ENCODE assay signal across 21 cellular contexts in genomic region chr19:30755581-30755980, GRCh38.
A peak's percentile ranks its signal among the peaks of the same experiment; 100 is the strongest.
DNase-seq lines count a peak whose midpoint lies in the region; FAIRE-seq and TF ChIP-seq lines count a peak whose summit lies in the region.
"Had no signal": no experiment of that assay in that cellular context is flagged by ENCODE, and none has a peak within 500 bp of the region (broad histone marks: within the 10 kb centered on the region; RNA-seq: fewer than 3 reads in every experiment).

No MANE protein-coding gene starts in this region.

- H3K27ac ChIP-seq in mammary epithelial cell (ENCODE audit: insufficient read depth, low read depth, low read length): no peak overlapping the region

- 75% methylated on average over 7 of the region's 7 CpGs for WGBS in mammary epithelial cell (ENCODE audit: low coverage, missing lambda C conversion rate)
- WGBS in lower leg skin, 2 donors: 94 to 96% methylated on average over 7 of the region's 7 CpGs

- no peak for TF ChIP-seq POLR2A in lower leg skin (IDR thresholded peaks at IDR 0.05)

- no peak overlapping the region for H3K4me2 ChIP-seq in mammary epithelial cell (ENCODE audit: insufficient read depth, low read depth, low read length)

- no peak overlapping the region for H3K9ac ChIP-seq in mammary epithelial cell (ENCODE audit: insufficient read depth, low read length)

- H3K27me3 ChIP-seq in mammary epithelial cell (ENCODE audit: insufficient read depth, low read length): no peaks in the 10 kb centered on the region

- H3K4me3 Mint-ChIP-seq in MCF 10A (ENCODE audit: unreplicated experiment): no peak overlapping the region
- H3K4me3 Mint-ChIP-seq: CD4-positive, alpha-beta memory T cell; HFFc6 had no signal

- in situ Hi-C loops in mammary epithelial cell (cut with MboI; ENCODE audit: low sequenced_read_pairs in 2 of 2): no loop called here

- TF ChIP-seq CTCF in mammary epithelial cell (conservative IDR thresholded peaks at IDR 0.05 in 1 of 2, IDR thresholded peaks at IDR 0.05 in 1 of 2; ENCODE audit: extremely low read depth in 1 of 2, insufficient read depth in 1 of 2, low read depth in 1 of 2, low read length in 2 of 2): no peak
- TF ChIP-seq CTCF in MCF 10A (IDR thresholded peaks at IDR 0.05; ENCODE audit: unreplicated experiment): no peak
- no peak for TF ChIP-seq CTCF in lower leg skin (IDR thresholded peaks at IDR 0.05)

- H4K20me1 ChIP-seq in mammary epithelial cell (ENCODE audit: insufficient read depth, low read length): no peaks in the 10 kb centered on the region

- intact Hi-C loops in mammary epithelial cell (cut with micrococcal nuclease): no loop called here
- intact Hi-C loops in MCF 10A (cut with micrococcal nuclease): no loop called here
- intact Hi-C loops in lower leg skin (cut with DNase I; ENCODE audit: low total_unique reads): no loop called here

- no peaks in the 10 kb centered on the region for H3K4me1 Mint-ChIP-seq in MCF 10A (ENCODE audit: insufficient read depth, unreplicated experiment)
- H3K4me1 Mint-ChIP-seq: CD4-positive, alpha-beta memory T cell had no signal

- H3K4me1 ChIP-seq in mammary epithelial cell (ENCODE audit: insufficient read depth, low read length): no peaks in the 10 kb centered on the region
- H3K4me1 ChIP-seq: Caco-2, HAP-1 had no signal

- H3K9me3 Mint-ChIP-seq in MCF 10A (ENCODE audit: unreplicated experiment): peaks cover 40% of the 10 kb centered on the region

- H3K4me3 ChIP-seq in mammary epithelial cell (replicated peaks in 1 of 3; ENCODE audit: insufficient read depth in 1 of 3, low read depth in 2 of 3, low read length in 3 of 3) (no peak overlapping the region), lower leg skin (ENCODE audit: low read depth, poor library complexity, severe bottlenecking) (no peak overlapping the region)
- H3K4me3 ChIP-seq: GM12878, HAP-1 had no signal

- no peaks in the 10 kb centered on the region for H3K36me3 ChIP-seq in mammary epithelial cell (ENCODE audit: insufficient read depth, low read length)
- H3K36me3 ChIP-seq: HAP-1 had no signal

- H3K27ac Mint-ChIP-seq in MCF 10A (ENCODE audit: low read depth, unreplicated experiment): no peak overlapping the region
- H3K27ac Mint-ChIP-seq: HFFc6 had no signal

- no peak overlapping the region for H2AFZ ChIP-seq in mammary epithelial cell (ENCODE audit: low read depth, low read length)

- H3K36me3 Mint-ChIP-seq in MCF 10A (ENCODE audit: insufficient read depth, unreplicated experiment): no peaks in the 10 kb centered on the region
- H3K36me3 Mint-ChIP-seq: CD4-positive, alpha-beta memory T cell had no signal

- POLR2A ChIA-PET in MCF 10A (lab: Yijun Ruan, JAX): no interaction called here

- DNase-seq in mammary epithelial cell: peak; percentile 3
- DNase-seq in MCF 10A (ENCODE audit: unreplicated experiment): no peak
- DNase-seq in RPMI7951 (ENCODE audit: low read depth): peak; percentile 4
- DNase-seq in mucosa of gallbladder (ENCODE audit: low spot score): peak; percentile 1
- DNase-seq in urothelium cell line (ENCODE audit: low spot score): peak; percentile 14
- no peak for DNase-seq in COLO829 (ENCODE audit: low spot score)
- DNase-seq in hippocampal formation (lab: John Stamatoyannopoulos, UW): no peak
- DNase-seq in lower leg skin (ENCODE audit: low spot score in 2 of 2): no peak
- DNase-seq: 8988T; C1 segment of cervical spinal cord; Caco-2; CD4-positive, alpha-beta memory T cell; DMS153; DND-41; GOT3; HFFc6 had no signal

- peaks cover 11% of the 10 kb centered on the region for H3K9me3 ChIP-seq in mammary epithelial cell (replicated peaks; ENCODE audit: insufficient read depth, low read length)
- H3K9me3 ChIP-seq: Caco-2, HAP-1 had no signal

- BruUV-seq in mammary epithelial cell (replicated peaks; lab: Mats Ljungman, UMichigan): no TSS peak
- BruUV-seq in MCF 10A (replicated peaks; lab: Mats Ljungman, UMichigan): no TSS peak

- no peak for FAIRE-seq in urothelium cell line (lab: Jason Lieb, UNC)
- FAIRE-seq: G401.6, GM12878, GM18507, H54 had no signal

- H3K27me3 Mint-ChIP-seq in MCF 10A (ENCODE audit: insufficient read depth, unreplicated experiment): no peaks in the 10 kb centered on the region

- no peaks in the 10 kb centered on the region for H3K79me2 ChIP-seq in mammary epithelial cell (ENCODE audit: insufficient read depth, low read length)

- CTCF ChIA-PET in mammary epithelial cell (lab: Charles Lee; ENCODE audit: low non-redundant PET) (no interaction called here), MCF 10A (lab: Yijun Ruan, JAX) (no interaction called here)

- dilution Hi-C loops in mammary epithelial cell (cut with HindIII; ENCODE audit: low sequenced_read_pairs): no loop called here

Comparison
In these comparisons a context has a peak if more than half of its experiments do, and no peak if none do; other contexts are left out.
1. DNase-seq: peak in mammary epithelial cell (single experiment), RPMI7951 (single experiment), mucosa of gallbladder (single experiment) and urothelium cell line (single experiment); none in MCF 10A (single experiment), COLO829 (single experiment), hippocampal formation (0 of 2) and lower leg skin (0 of 2).